ENCODE assay signal across 19 cellular contexts in the genomic region with DNA sequence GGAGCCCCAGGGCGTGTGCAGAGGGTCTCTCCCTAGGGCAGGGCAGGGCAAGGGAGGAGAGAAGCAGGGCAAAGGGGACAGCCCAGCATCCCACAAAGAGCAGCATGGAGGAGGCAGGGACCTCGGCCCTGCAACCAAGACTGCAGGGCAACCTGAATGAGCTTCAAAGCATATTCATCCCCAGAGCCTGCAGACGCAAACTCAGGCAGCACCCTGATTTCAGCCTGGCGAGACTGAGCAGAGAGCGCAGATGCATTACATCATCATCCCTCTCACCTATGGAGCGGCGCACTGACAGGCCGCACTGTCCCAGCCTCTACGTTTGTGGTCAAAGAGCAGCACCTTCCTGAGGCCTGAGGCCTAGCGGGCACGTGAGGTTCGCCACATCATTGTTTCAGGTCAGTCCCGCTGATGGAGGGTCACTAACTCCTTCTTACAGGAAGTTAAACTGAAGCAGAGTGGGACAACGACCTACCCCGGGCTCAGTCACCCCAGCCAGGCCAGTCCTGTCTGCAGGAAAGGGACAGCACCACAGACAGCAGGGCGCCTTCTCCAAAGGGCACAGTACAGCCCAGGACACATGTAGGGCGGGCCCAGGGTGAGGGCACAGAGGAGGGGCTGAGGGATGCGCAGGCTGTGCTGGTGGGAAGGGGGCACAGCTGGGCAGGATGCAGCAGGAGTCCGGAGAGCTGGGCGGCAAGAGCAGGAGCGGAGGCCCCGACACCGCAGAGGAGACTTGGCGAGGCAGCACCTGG.
A peak's percentile ranks its signal among the peaks of the same experiment; 100 is the strongest.
DNase-seq lines count a peak whose midpoint lies in the region; ATAC-seq and TF ChIP-seq lines count a peak whose summit lies in the region.
"Had no signal": no experiment of that assay in that cellular context is flagged by ENCODE, and none has a peak within 500 bp of the region (broad histone marks: within the 10 kb centered on the region; RNA-seq: fewer than 3 reads in every experiment).

No MANE protein-coding gene starts in this region.

- no peak overlapping the region for H2BK15ac ChIP-seq in neuronal stem cell (ENCODE audit: low read length)

- no peak overlapping the region for H2BK12ac ChIP-seq in neuronal stem cell (ENCODE audit: low read length)

- H3K4me3 ChIP-seq in coronary artery (no peak overlapping the region), neuronal stem cell (ENCODE audit: low read length in 2 of 2) (no peak overlapping the region)
- H3K4me3 ChIP-seq: PC-9, SK-N-MC had no signal

- H3K23ac ChIP-seq in neuronal stem cell (ENCODE audit: low read depth, low read length, poor library complexity) = no peak overlapping the region

- WGBS in neuronal stem cell (ENCODE audit: extremely low coverage in 2 of 2, insufficient read length in 2 of 2, insufficient replicate concordance in 1 of 2), 2 donors = no CpG with 5 or more reads among the region's 24 CpGs

- H3K9me3 ChIP-seq in neuronal stem cell (replicated peaks in 1 of 2; ENCODE audit: control insufficient read depth in 2 of 2, insufficient read depth in 1 of 2, low read depth in 1 of 2, low read length in 2 of 2) = peaks cover 0 to 2% of the 10 kb centered on the region in 2 donors

- peak overlapping the region; percentile 78 for H3K18ac ChIP-seq in neuronal stem cell (ENCODE audit: low read length)

- no peak overlapping the region for H3K9ac ChIP-seq in neuronal stem cell (ENCODE audit: low read depth, low read length, poor library complexity)

- H4K91ac ChIP-seq in neuronal stem cell (ENCODE audit: low read depth, low read length, poor library complexity) = peak overlapping the region; percentile 77

- no peak overlapping the region for H3K4me2 ChIP-seq in neuronal stem cell (ENCODE audit: insufficient read depth, low read length, poor library complexity, severe bottlenecking)
- H3K4me2 ChIP-seq: PC-9 had no signal

- no peaks in the 10 kb centered on the region for H3K27me3 ChIP-seq in neuronal stem cell (ENCODE audit: control insufficient read depth in 3 of 3, insufficient read depth in 3 of 3, low read depth in 1 of 3, low read length in 3 of 3)

- TF ChIP-seq CTCF in coronary artery (IDR thresholded peaks at IDR 0.05) = no peak

- H3K36me3 ChIP-seq in neuronal stem cell (replicated peaks in 1 of 2; ENCODE audit: control insufficient read depth in 2 of 2, insufficient read depth in 2 of 2, low read length in 2 of 2) = no peaks in the 10 kb centered on the region

- no peak overlapping the region for H3K27ac ChIP-seq in coronary artery
- no peak overlapping the region for H3K27ac ChIP-seq in neuronal stem cell (replicated peaks; ENCODE audit: low read length)
- H3K27ac ChIP-seq: HL-60, PC-9, SK-N-MC had no signal

- H3K79me1 ChIP-seq in neuronal stem cell (ENCODE audit: low read depth, low read length) = no peaks in the 10 kb centered on the region

- peak overlapping the region; percentile 43 for H3K14ac ChIP-seq in neuronal stem cell (ENCODE audit: low read length)

- H2AK5ac ChIP-seq in neuronal stem cell (ENCODE audit: low read depth, low read length) = no peak overlapping the region

- intact Hi-C loops in cardiac septum (cut with DNase I) = no loop called here
- intact Hi-C loops in Right ventricle myocardium inferior (cut with DNase I) = no loop called here

- no peak overlapping the region for H3K4ac ChIP-seq in neuronal stem cell (ENCODE audit: low read length)

- no peak overlapping the region for H4K8ac ChIP-seq in neuronal stem cell (ENCODE audit: low read depth, low read length)

- no peak for ATAC-seq in Right ventricle myocardium inferior
- ATAC-seq in HG03354 (IDR thresholded peaks at IDR 0.05; ENCODE audit: poor library complexity, severe bottlenecking, unreplicated experiment) = no peak
- ATAC-seq in GM19328 (IDR thresholded peaks at IDR 0.05; ENCODE audit: unreplicated experiment) = no peak

- no peaks in the 10 kb centered on the region for H3K4me1 ChIP-seq in neuronal stem cell (ENCODE audit: control insufficient read depth in 2 of 2, insufficient read depth in 1 of 2, low read depth in 1 of 2, low read length in 2 of 2)

- DNase-seq in cardiac septum (ENCODE audit: low spot score) (peak; percentile 71), Right ventricle myocardium inferior (ENCODE audit: missing footprints) (no peak), coronary artery (ENCODE audit: low spot score) (peak; percentile 65), neuronal stem cell (ENCODE audit: low spot score) (no peak), NCI-H748 treated with DMSO at 0.1 percent for 48 hours (lab: John Stamatoyannopoulos, UW) (no peak)
- DNase-seq: HFFc6, KG1, NCI-H1092, NCI-H1436, NCI-H187 treated with DMSO at 0.1 percent for 48 hours, NCI-H2107, NCI-H69, PC-9, RPMI8226, SHP77 treated with DMSO at 0.1 percent for 48 hours had no signal

- no peak overlapping the region for H2BK120ac ChIP-seq in neuronal stem cell (ENCODE audit: low read depth, low read length)

- H2AFZ ChIP-seq in neuronal stem cell (ENCODE audit: low read length) = no peak overlapping the region
- H2AFZ ChIP-seq: PC-9 had no signal

- H2BK5ac ChIP-seq in neuronal stem cell (ENCODE audit: low read length) = no peak overlapping the region

Comparison
In these comparisons a context has a peak if more than half of its experiments do, and no peak if none do; other contexts are left out.
1. DNase-seq: peak in cardiac septum (single experiment) and coronary artery (single experiment); none in Right ventricle myocardium inferior (single experiment), neuronal stem cell (single experiment) and NCI-H748 treated with DMSO at 0.1 percent for 48 hours (single experiment).